ENCODE assay signal across 8 cellular contexts in genomic region chr19:41327076-41327475, GRCh38. TPM values are rescaled to one million over a fixed set of nuclear protein-coding genes. Genes with fewer than 3 reads are reported as not detected.
A peak's percentile ranks its signal among the peaks of the same experiment; 100 is the strongest.
DNase-seq lines count a peak whose midpoint lies in the region; ATAC-seq and TF ChIP-seq lines count a peak whose summit lies in the region.

No MANE protein-coding gene starts in this region.

- no peaks in the 10 kb centered on the region for H3K27me3 Mint-ChIP-seq in activated T-cell treated with anti-CD3 and anti-CD28 coated beads, Interleukin-2, amount 50 U/mL, for 24 hours
- no peaks in the 10 kb centered on the region for H3K27me3 Mint-ChIP-seq in activated CD4-positive, alpha-beta memory T cell treated with anti-CD3 and anti-CD28 coated beads for 36 hours
- H3K27me3 Mint-ChIP-seq in immature natural killer cell (ENCODE audit: low read depth in 3 of 3), result peaks cover 59 to 82% (median 79%) of the 10 kb centered on the region in 3 donors

- H3K9me3 Mint-ChIP-seq in activated T-cell treated with anti-CD3 and anti-CD28 coated beads, Interleukin-2, amount 50 U/mL, for 24 hours, result no peaks in the 10 kb centered on the region
- H3K9me3 Mint-ChIP-seq in activated CD4-positive, alpha-beta memory T cell treated with anti-CD3 and anti-CD28 coated beads for 36 hours, result no peaks in the 10 kb centered on the region
- no peaks in the 10 kb centered on the region for H3K9me3 Mint-ChIP-seq in immature natural killer cell

- H3K9me3 ChIP-seq in thoracic aorta, result no peaks in the 10 kb centered on the region

- H3K27ac Mint-ChIP-seq in activated T-cell treated with anti-CD3 and anti-CD28 coated beads, Interleukin-2, amount 50 U/mL, for 24 hours, result peak overlapping the region; percentile 98
- H3K27ac Mint-ChIP-seq in activated CD4-positive, alpha-beta memory T cell treated with anti-CD3 and anti-CD28 coated beads for 36 hours, result peak overlapping the region; percentile 93
- H3K27ac Mint-ChIP-seq in immature natural killer cell, result peak overlapping the region; percentile 98 to 100 (median 99)

- H3K4me3 Mint-ChIP-seq in activated T-cell treated with anti-CD3 and anti-CD28 coated beads, Interleukin-2, amount 50 U/mL, for 24 hours, result peak overlapping the region; percentile 76
- H3K4me3 Mint-ChIP-seq in activated CD4-positive, alpha-beta memory T cell treated with anti-CD3 and anti-CD28 coated beads for 36 hours, result peak overlapping the region; percentile 75
- H3K4me3 Mint-ChIP-seq in immature natural killer cell, result peak overlapping the region; percentile 83 to 93 (median 87)

- no peak for DNase-seq in activated T-cell treated with anti-CD3 and anti-CD28 coated beads, Interleukin-2, amount 50 U/mL, for 24 hours
- no peak for DNase-seq in activated T-cell treated with anti-CD3 and anti-CD28 coated beads, Interleukin-2, amount 50 U/mL, for 1 hour
- DNase-seq in activated CD4-positive, alpha-beta memory T cell treated with anti-CD3 and anti-CD28 coated beads for 36 hours, result peak; percentile 43
- no peak for DNase-seq in immature natural killer cell
- DNase-seq in thoracic aorta (ENCODE audit: low spot score), result no peak
- DNase-seq in NCI-H526 (lab: John Stamatoyannopoulos, UW), result no peak

- H3K27ac ChIP-seq in thoracic aorta, result peak overlapping the region; percentile 96 to 99

- POLR2A ChIA-PET in activated CD4-positive, alpha-beta memory T cell treated with anti-CD3 and anti-CD28 coated beads for 36 hours (lab: Charles Lee), result interaction anchor here (0.9 to 3.1 kb wide), 10 partner anchors 15 to 64 kb away, joined by 3 to 43 read pairs (median 4); partner anchors contain the start of genes HNRNPUL1 and TGFB1

- no peak for ATAC-seq in thoracic aorta (ENCODE audit: insufficient number of reproducible peaks, low FRiP score, low read depth)
- no peak for ATAC-seq in GM18519 (IDR thresholded peaks at IDR 0.05; ENCODE audit: low FRiP score, unreplicated experiment)
- no peak for ATAC-seq in HG03432 (IDR thresholded peaks at IDR 0.05; ENCODE audit: unreplicated experiment)

- no peaks in the 10 kb centered on the region for H3K27me3 ChIP-seq in thoracic aorta (replicated peaks; ENCODE audit: insufficient read depth)

- H3K4me1 ChIP-seq in thoracic aorta (ENCODE audit: control insufficient read depth in 1 of 2, low read depth in 2 of 2), result peaks cover 40 to 52% of the 10 kb centered on the region in 2 donors

- intact Hi-C loops in activated CD4-positive, alpha-beta memory T cell treated with anti-CD3 and anti-CD28 coated beads for 36 hours (cut with micrococcal nuclease), result loop anchor here (1.0 kb wide), 1 partner anchor 24 kb away; no protein-coding TSS in a partner anchor

- CTCF ChIA-PET in activated CD4-positive, alpha-beta memory T cell treated with anti-CD3 and anti-CD28 coated beads for 36 hours (lab: Charles Lee), result interaction anchor here (0.6 to 3.6 kb wide), 6 partner anchors 19 to 508 kb away, joined by 3 to 24 read pairs (median 4); partner anchors contain the start of genes HNRNPUL1 and TGFB1

- H3K36me3 ChIP-seq in thoracic aorta, result peaks cover 16% of the 10 kb centered on the region

- H3K36me3 Mint-ChIP-seq in activated T-cell treated with anti-CD3 and anti-CD28 coated beads, Interleukin-2, amount 50 U/mL, for 24 hours (ENCODE audit: low read depth), result peaks cover 72% of the 10 kb centered on the region
- peaks cover 36% of the 10 kb centered on the region for H3K36me3 Mint-ChIP-seq in activated CD4-positive, alpha-beta memory T cell treated with anti-CD3 and anti-CD28 coated beads for 36 hours
- peaks cover 17 to 36% (median 25%) of the 10 kb centered on the region in 3 donors for H3K36me3 Mint-ChIP-seq in immature natural killer cell

- peak overlapping the region; percentile 46 for H3K4me3 ChIP-seq in thoracic aorta

- peaks cover 75% of the 10 kb centered on the region for H3K4me1 Mint-ChIP-seq in activated T-cell treated with anti-CD3 and anti-CD28 coated beads, Interleukin-2, amount 50 U/mL, for 24 hours (ENCODE audit: low read depth)
- H3K4me1 Mint-ChIP-seq in activated CD4-positive, alpha-beta memory T cell treated with anti-CD3 and anti-CD28 coated beads for 36 hours (ENCODE audit: low read depth), result peaks cover 51% of the 10 kb centered on the region
- peaks cover 77 to 84% of the 10 kb centered on the region in 2 donors for H3K4me1 Mint-ChIP-seq in immature natural killer cell

- no peak for TF ChIP-seq CTCF in thoracic aorta (IDR thresholded peaks at IDR 0.05)

RNA-seq across cellular contexts. Expression of gene CCDC97, which starts 17.1 kb away (rescaled TPM):
- total RNA-seq in activated CD4-positive, alpha-beta memory T cell treated with anti-CD3 and anti-CD28 coated beads for 36 hours, result 10 to 100 TPM; 20.5 to 23.4 TPM
- 10 to 100 TPM; 14.2 to 38.2 (median 16.9) TPM for polyA plus RNA-seq in immature natural killer cell
- total RNA-seq in thoracic aorta, result 10 to 100 TPM; 15.2 to 22.4 TPM

RNA-seq across cellular contexts. Expression of gene TGFB1, which starts 26.6 kb away (rescaled TPM):
- 100 to 1,000 TPM; 108 to 110 TPM for total RNA-seq in activated CD4-positive, alpha-beta memory T cell treated with anti-CD3 and anti-CD28 coated beads for 36 hours
- 100 to 1,000 TPM in 1 of 3 donors, 10 to 100 TPM in 2; 51.4 to 196 (median 66.4) TPM for polyA plus RNA-seq in immature natural killer cell
- total RNA-seq in thoracic aorta, result 10 to 100 TPM; 55.1 to 69.6 TPM

RNA-seq across cellular contexts. Expression of gene B9D2, which starts 36.9 kb away (rescaled TPM):
- total RNA-seq in activated CD4-positive, alpha-beta memory T cell treated with anti-CD3 and anti-CD28 coated beads for 36 hours, result 1 to 10 TPM; 4.7 to 5.1 TPM
- polyA plus RNA-seq in immature natural killer cell, result 10 to 100 TPM in 2 of 3 donors, 1 to 10 TPM in 1; 8.9 to 14.8 (median 14.7) TPM
- 1 to 10 TPM; 1.2 to 4.0 TPM for total RNA-seq in thoracic aorta

RNA-seq across cellular contexts. Expression of gene TMEM91, which starts 49.3 kb away (rescaled TPM):
- total RNA-seq in activated CD4-positive, alpha-beta memory T cell treated with anti-CD3 and anti-CD28 coated beads for 36 hours, result 1 to 10 TPM; 4.5 to 4.6 TPM
- polyA plus RNA-seq in immature natural killer cell, result 1 to 10 TPM; 5.2 to 7.0 (median 6.1) TPM
- total RNA-seq in thoracic aorta, result 10 to 100 TPM; 20.0 to 44.0 TPM
